ENCODE assay signal across 27 cellular contexts in genomic region chrX:40818236-40818635, GRCh38.
"Had no signal": no experiment of that assay in that cellular context is flagged by ENCODE, and none has a peak within 500 bp of the region (broad histone marks: within the 10 kb centered on the region; RNA-seq: fewer than 3 reads in every experiment).

No MANE protein-coding gene starts in this region.

- ATAC-seq: activated CD4-positive, alpha-beta T cell treated with anti-CD3 and anti-CD28 coated beads for 36 hours; activated T-cell treated with anti-CD3 and anti-CD28 coated beads, Interleukin-2, amount 50 U/mL, for 4 hours; body of pancreas; esophagus mucosa; heart left ventricle had no signal

- H3K4me3 ChIP-seq: body of pancreas, colonic mucosa, heart left ventricle, hepatocyte had no signal

- H3K27ac Mint-ChIP-seq: activated CD4-positive, alpha-beta memory T cell treated with anti-CD3 and anti-CD28 coated beads, Interleukin-2, amount 10 ng/mL, durations not matched to agents 7 days and 5 days; activated CD4-positive, alpha-beta T cell treated with anti-CD3 and anti-CD28 coated beads for 36 hours; activated CD4-positive, alpha-beta T cell treated with anti-CD3 and anti-CD28 coated beads, Interleukin-2, amount 10 ng/mL, durations not matched to agents 7 days and 5 days; activated naive CD4-positive, alpha-beta T cell treated with anti-CD3 and anti-CD28 coated beads for 36 hours; activated naive CD4-positive, alpha-beta T cell treated with anti-CD3 and anti-CD28 coated beads, Interleukin-2, amount 50 U/mL, for 24 hours; activated naive CD8-positive, alpha-beta T cell treated with anti-CD3 and anti-CD28 coated beads, Interleukin-2, amount 10 ng/mL, durations not matched to agents 7 days and 5 days; activated T-helper 2 cell treated with anti-CD3 and anti-CD28 coated beads, Interferon-gamma antibody, Interleukin-2, Interleukin-4, amounts not matched to agents 10 μg/mL and 5 μg/mL and 100 μg/mL, durations not matched to agents 14 hours and 24 hours and 36 hours had no signal

- H3K27ac ChIP-seq: body of pancreas, colonic mucosa, heart left ventricle, hepatocyte had no signal

- H3K79me2 ChIP-seq: hepatocyte had no signal

- H3K36me3 Mint-ChIP-seq: activated naive CD4-positive, alpha-beta T cell treated with anti-CD3 and anti-CD28 coated beads, Interleukin-2, amount 50 U/mL, for 24 hours; activated naive CD8-positive, alpha-beta T cell treated with anti-CD3 and anti-CD28 coated beads, Interleukin-2, amount 10 ng/mL, durations not matched to agents 7 days and 5 days had no signal

- H3K4me1 Mint-ChIP-seq: activated CD4-positive, alpha-beta memory T cell treated with anti-CD3 and anti-CD28 coated beads, Interleukin-2, amount 10 ng/mL, durations not matched to agents 7 days and 5 days; activated CD4-positive, alpha-beta T cell treated with anti-CD3 and anti-CD28 coated beads for 36 hours; activated CD4-positive, alpha-beta T cell treated with anti-CD3 and anti-CD28 coated beads, Interleukin-2, amount 10 ng/mL, durations not matched to agents 7 days and 5 days; activated naive CD4-positive, alpha-beta T cell treated with anti-CD3 and anti-CD28 coated beads, Interleukin-2, amount 50 U/mL, for 24 hours; activated naive CD8-positive, alpha-beta T cell treated with anti-CD3 and anti-CD28 coated beads, Interleukin-2, amount 10 ng/mL, durations not matched to agents 7 days and 5 days had no signal

- H3K9me3 Mint-ChIP-seq: activated CD4-positive, alpha-beta memory T cell treated with anti-CD3 and anti-CD28 coated beads, Interleukin-2, amount 10 ng/mL, durations not matched to agents 7 days and 5 days; activated CD4-positive, alpha-beta T cell treated with anti-CD3 and anti-CD28 coated beads, Interleukin-2, amount 10 ng/mL, durations not matched to agents 7 days and 5 days; activated naive CD4-positive, alpha-beta T cell treated with anti-CD3 and anti-CD28 coated beads for 36 hours; activated naive CD4-positive, alpha-beta T cell treated with anti-CD3 and anti-CD28 coated beads, Interleukin-2, amount 50 U/mL, for 24 hours; activated naive CD8-positive, alpha-beta T cell treated with anti-CD3 and anti-CD28 coated beads, Interleukin-2, amount 10 ng/mL, durations not matched to agents 7 days and 5 days; activated T-helper 2 cell treated with anti-CD3 and anti-CD28 coated beads, Interferon-gamma antibody, Interleukin-2, Interleukin-4, amounts not matched to agents 10 μg/mL and 5 μg/mL and 100 μg/mL, durations not matched to agents 14 hours and 24 hours and 36 hours had no signal

- DNase-seq: activated CD4-positive, alpha-beta memory T cell treated with anti-CD3 and anti-CD28 coated beads, Interleukin-2, amount 10 ng/mL, durations not matched to agents 7 days and 5 days; activated CD4-positive, alpha-beta T cell treated with anti-CD3 and anti-CD28 coated beads for 36 hours; activated CD4-positive, alpha-beta T cell treated with anti-CD3 and anti-CD28 coated beads, Interleukin-2, amount 10 ng/mL, durations not matched to agents 7 days and 5 days; activated CD4-positive, alpha-beta T cell treated with anti-CD3 and anti-CD28 coated beads, Interleukin-2, amount 50 U/mL, for 4 hours; activated CD4-positive, CD25-positive, alpha-beta regulatory T cell; activated CD4-positive, CD25-positive, alpha-beta regulatory T cell treated with anti-CD3 and anti-CD28 coated beads, Interleukin-2, amount 50 U/mL, for 72 hours; activated CD8-positive, alpha-beta memory T cell treated with anti-CD3 and anti-CD28 coated beads, Interleukin-2, amount 50 U/mL, for 48 hours; activated effector memory CD4-positive, alpha-beta T cell treated with anti-CD3 and anti-CD28 coated beads, Interleukin-2, amount 50 U/mL, for 16 hours; activated naive CD4-positive, alpha-beta T cell treated with anti-CD3 and anti-CD28 coated beads for 36 hours; activated naive CD8-positive, alpha-beta T cell treated with anti-CD3 and anti-CD28 coated beads, Interleukin-2, amount 10 ng/mL, durations not matched to agents 7 days and 5 days; activated T-cell treated with anti-CD3 and anti-CD28 coated beads for 4 hours; activated T-cell treated with anti-CD3 and anti-CD28 coated beads, Interleukin-2, amount 50 U/mL, for 4 hours; amniotic stem cell; anterior cingulate cortex; body of pancreas; caudate nucleus; colonic mucosa; effector CD8-positive, alpha-beta T cell; glutamatergic neuron; heart left ventricle; T-helper 2 cell had no signal

- H3K27me3 Mint-ChIP-seq: activated CD4-positive, alpha-beta memory T cell treated with anti-CD3 and anti-CD28 coated beads, Interleukin-2, amount 10 ng/mL, durations not matched to agents 7 days and 5 days; activated CD4-positive, alpha-beta T cell treated with anti-CD3 and anti-CD28 coated beads for 36 hours; activated CD4-positive, alpha-beta T cell treated with anti-CD3 and anti-CD28 coated beads, Interleukin-2, amount 10 ng/mL, durations not matched to agents 7 days and 5 days; activated naive CD4-positive, alpha-beta T cell treated with anti-CD3 and anti-CD28 coated beads, Interleukin-2, amount 50 U/mL, for 24 hours; activated naive CD8-positive, alpha-beta T cell treated with anti-CD3 and anti-CD28 coated beads, Interleukin-2, amount 10 ng/mL, durations not matched to agents 7 days and 5 days had no signal

- H3K36me3 ChIP-seq: colonic mucosa, heart left ventricle had no signal

- H3K4me1 ChIP-seq: body of pancreas, colonic mucosa, heart left ventricle had no signal

- H3K27me3 ChIP-seq: body of pancreas, colonic mucosa, hepatocyte had no signal

- H2AFZ ChIP-seq: hepatocyte had no signal

- H3K4me3 Mint-ChIP-seq: activated CD4-positive, alpha-beta memory T cell treated with anti-CD3 and anti-CD28 coated beads, Interleukin-2, amount 10 ng/mL, durations not matched to agents 7 days and 5 days; activated CD4-positive, alpha-beta T cell treated with anti-CD3 and anti-CD28 coated beads for 36 hours; activated CD4-positive, alpha-beta T cell treated with anti-CD3 and anti-CD28 coated beads, Interleukin-2, amount 10 ng/mL, durations not matched to agents 7 days and 5 days; activated naive CD4-positive, alpha-beta T cell treated with anti-CD3 and anti-CD28 coated beads for 36 hours; activated naive CD4-positive, alpha-beta T cell treated with anti-CD3 and anti-CD28 coated beads, Interleukin-2, amount 50 U/mL, for 24 hours; activated naive CD8-positive, alpha-beta T cell treated with anti-CD3 and anti-CD28 coated beads, Interleukin-2, amount 10 ng/mL, durations not matched to agents 7 days and 5 days; activated T-cell treated with anti-CD3 and anti-CD28 coated beads, Interleukin-2, amount 50 U/mL, for 4 hours had no signal

- H3K9me3 ChIP-seq: body of pancreas, colonic mucosa had no signal

- FAIRE-seq: endometrium, frontal cortex had no signal

- H3K4me2 ChIP-seq: hepatocyte had no signal
